In the genomic region with DNA sequence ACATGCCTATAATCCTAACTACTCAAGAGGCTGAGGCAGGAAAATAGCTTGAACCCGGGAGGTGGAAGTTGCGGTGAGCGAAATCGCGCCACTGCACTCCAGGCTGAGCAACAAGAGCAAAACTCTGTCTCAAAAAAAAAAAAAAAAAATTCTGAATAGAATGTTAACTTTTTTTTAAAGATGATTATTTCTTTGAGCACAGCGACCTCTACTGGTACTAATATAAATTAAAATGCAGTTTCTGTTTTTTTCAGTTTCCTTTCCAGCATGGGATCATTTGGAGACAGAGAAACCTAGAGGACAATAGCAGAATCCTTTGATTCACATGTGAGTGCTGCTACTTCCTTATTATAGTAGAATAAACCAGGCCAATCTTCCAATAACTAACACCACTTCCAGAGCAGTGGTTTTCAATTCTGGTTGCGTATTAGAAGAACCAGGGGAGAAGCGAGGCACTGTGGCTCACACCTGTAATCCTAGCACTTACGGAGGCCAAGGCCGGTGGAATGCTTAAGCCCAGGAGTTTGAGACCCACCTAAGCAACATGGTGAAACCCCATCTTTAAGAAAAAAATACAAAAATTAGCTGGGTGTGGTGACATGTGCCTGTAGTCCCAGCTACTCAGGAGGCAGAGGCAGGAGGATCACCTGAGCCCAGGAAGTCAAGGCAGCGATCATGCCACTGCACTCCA, we compare ENCODE assay signal across 2 cellular contexts.
TF ChIP-seq lines count a peak whose summit lies in the region.

No MANE protein-coding gene starts in this region.

TF ChIP-seq in Ishikawa, 13 proteins besides CTCF, POLR2A, EP300 and RAD21 (continued from another document):
- TF ChIP-seq, protein P1, sequence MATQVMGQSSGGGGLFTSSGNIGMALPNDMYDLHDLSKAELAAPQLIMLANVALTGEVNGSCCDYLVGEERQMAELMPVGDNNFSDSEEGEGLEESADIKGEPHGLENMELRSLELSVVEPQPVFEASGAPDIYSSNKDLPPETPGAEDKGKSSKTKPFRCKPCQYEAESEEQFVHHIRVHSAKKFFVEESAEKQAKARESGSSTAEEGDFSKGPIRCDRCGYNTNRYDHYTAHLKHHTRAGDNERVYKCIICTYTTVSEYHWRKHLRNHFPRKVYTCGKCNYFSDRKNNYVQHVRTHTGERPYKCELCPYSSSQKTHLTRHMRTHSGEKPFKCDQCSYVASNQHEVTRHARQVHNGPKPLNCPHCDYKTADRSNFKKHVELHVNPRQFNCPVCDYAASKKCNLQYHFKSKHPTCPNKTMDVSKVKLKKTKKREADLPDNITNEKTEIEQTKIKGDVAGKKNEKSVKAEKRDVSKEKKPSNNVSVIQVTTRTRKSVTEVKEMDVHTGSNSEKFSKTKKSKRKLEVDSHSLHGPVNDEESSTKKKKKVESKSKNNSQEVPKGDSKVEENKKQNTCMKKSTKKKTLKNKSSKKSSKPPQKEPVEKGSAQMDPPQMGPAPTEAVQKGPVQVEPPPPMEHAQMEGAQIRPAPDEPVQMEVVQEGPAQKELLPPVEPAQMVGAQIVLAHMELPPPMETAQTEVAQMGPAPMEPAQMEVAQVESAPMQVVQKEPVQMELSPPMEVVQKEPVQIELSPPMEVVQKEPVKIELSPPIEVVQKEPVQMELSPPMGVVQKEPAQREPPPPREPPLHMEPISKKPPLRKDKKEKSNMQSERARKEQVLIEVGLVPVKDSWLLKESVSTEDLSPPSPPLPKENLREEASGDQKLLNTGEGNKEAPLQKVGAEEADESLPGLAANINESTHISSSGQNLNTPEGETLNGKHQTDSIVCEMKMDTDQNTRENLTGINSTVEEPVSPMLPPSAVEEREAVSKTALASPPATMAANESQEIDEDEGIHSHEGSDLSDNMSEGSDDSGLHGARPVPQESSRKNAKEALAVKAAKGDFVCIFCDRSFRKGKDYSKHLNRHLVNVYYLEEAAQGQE (IDR thresholded peaks at IDR 0.05; ENCODE audit: low read depth): no peak
- no peak for TF ChIP-seq FOXM1 (IDR thresholded peaks at IDR 0.05; ENCODE audit: borderline replicate concordance, low read depth)
- TF ChIP-seq CREB1 (IDR thresholded peaks at IDR 0.05; ENCODE audit: low read depth): no peak
- no peak for TF ChIP-seq TEAD4 (IDR thresholded peaks at IDR 0.05)
- TF ChIP-seq EGR1 (IDR thresholded peaks at IDR 0.05): no peak
TF ChIP-seq in Ishikawa: peak in this region for 0.

TF ChIP-seq in neural cell, 6 proteins besides CTCF, POLR2A, EP300 and RAD21 (continued from another document):
- TF ChIP-seq, protein P1 (IDR thresholded peaks at IDR 0.05; ENCODE audit: borderline replicate concordance): no peak
